ENCODE assay signal across 8 cellular contexts in the genomic region with DNA sequence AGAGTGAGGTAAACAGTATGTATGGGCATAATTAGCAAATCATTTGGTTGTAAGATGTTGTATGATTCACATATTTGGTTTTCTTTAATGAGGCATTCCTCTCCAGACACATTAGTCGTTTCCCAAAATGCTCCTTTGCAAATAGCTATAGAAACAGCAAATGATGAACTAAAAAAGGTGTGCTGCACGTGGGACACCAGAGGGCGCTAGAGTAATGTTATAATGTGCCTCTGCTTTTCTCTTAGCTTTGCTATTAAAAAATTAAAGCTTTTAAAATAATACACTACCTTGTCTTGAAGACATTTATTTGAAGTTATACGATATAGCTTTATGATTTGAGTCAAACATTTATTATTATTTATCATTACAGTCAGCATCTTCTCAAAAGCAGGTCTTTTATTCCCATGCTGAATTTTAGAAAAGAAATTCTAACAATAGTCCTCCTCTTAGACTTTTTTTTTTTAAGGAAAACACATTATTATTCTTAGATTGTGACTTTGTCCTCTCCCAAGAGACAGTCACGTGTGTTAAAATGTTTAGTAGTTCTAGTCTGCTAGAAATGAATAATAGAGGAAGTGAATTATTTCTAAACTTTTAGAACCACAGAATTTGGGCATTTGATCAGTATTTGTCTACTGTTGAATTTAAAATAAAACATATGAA.
DNase-seq lines count a peak whose midpoint lies in the region; ATAC-seq and TF ChIP-seq lines count a peak whose summit lies in the region.
"Had no signal": no experiment of that assay in that cellular context is flagged by ENCODE, and none has a peak within 500 bp of the region (broad histone marks: within the 10 kb centered on the region; RNA-seq: fewer than 3 reads in every experiment).

No MANE protein-coding gene starts in this region.

- H3K27me3 ChIP-seq in RWPE2 (ENCODE audit: insufficient read depth, poor library complexity, severe bottlenecking) (no peaks in the 10 kb centered on the region), right cardiac atrium (ENCODE audit: control insufficient read depth, insufficient read depth) (no peaks in the 10 kb centered on the region)

- WGBS in right cardiac atrium: under 1% methylated on average over 5 of the region's 5 CpGs

- peaks cover 4% of the 10 kb centered on the region for H3K4me1 ChIP-seq in RWPE2 (ENCODE audit: insufficient read depth, poor library complexity, severe bottlenecking)
- peaks cover 2% of the 10 kb centered on the region for H3K4me1 ChIP-seq in right cardiac atrium (ENCODE audit: control insufficient read depth, insufficient read depth, low read length)

- H3K4me3 ChIP-seq in GM12865 (ENCODE audit: low read depth, low read length) (no peak overlapping the region), RWPE2 (ENCODE audit: severe bottlenecking) (no peak overlapping the region), right cardiac atrium (ENCODE audit: low read length) (no peak overlapping the region)

- H3K27ac ChIP-seq in RWPE2 (ENCODE audit: poor library complexity, severe bottlenecking): no peak overlapping the region
- no peak overlapping the region for H3K27ac ChIP-seq in right cardiac atrium (ENCODE audit: low read length)
- H3K27ac ChIP-seq: epithelial cell of prostate had no signal

- intact Hi-C loops in right cardiac atrium (cut with DNase I): loop anchor here (5.0 to 10.0 kb wide), 2 partner anchors 402 to 405 kb away; a partner anchor contains a TSS

- ATAC-seq in RWPE2 (ENCODE audit: low read depth) (no peak), right cardiac atrium (peak; percentile 27 to 64)

- TF ChIP-seq CTCF in GM12865 (IDR thresholded peaks at IDR 0.05; ENCODE audit: insufficient read depth, low read depth, low read length, missing control alignments) (peak; percentile 76), RWPE2 (IDR thresholded peaks at IDR 0.05; ENCODE audit: poor library complexity, severe bottlenecking) (peak; percentile 85)

- H3K9me3 ChIP-seq in RWPE2 (ENCODE audit: severe bottlenecking) (no peaks in the 10 kb centered on the region), right cardiac atrium (ENCODE audit: control insufficient read depth, low read length) (no peaks in the 10 kb centered on the region)

- H3K36me3 ChIP-seq in RWPE2 (ENCODE audit: low read depth): no peaks in the 10 kb centered on the region

- DNase-seq in GM12865 (ENCODE audit: low read depth): peak; percentile 77
- DNase-seq in LHCN-M2 (ENCODE audit: low read depth): peak; percentile 65
- DNase-seq in RWPE2 (ENCODE audit: low spot score): no peak
- peak; percentile 48 for DNase-seq in amniotic stem cell (lab: John Stamatoyannopoulos, UW)
- DNase-seq in right cardiac atrium: peak in 1 of 3 donors; percentile 25
- peak; percentile 31 for DNase-seq in smooth muscle cell of the brain vasculature (ENCODE audit: low read depth, low spot score)
- DNase-seq in DMS114 treated with DMSO at 0.1 percent for 48 hours (lab: John Stamatoyannopoulos, UW; ENCODE audit: unreplicated experiment): no peak

Comparison
In these comparisons a context has a peak if more than half of its experiments do, and no peak if none do; other contexts are left out.
1. DNase-seq: peak in GM12865 (single experiment), LHCN-M2 (single experiment), amniotic stem cell (single experiment) and smooth muscle cell of the brain vasculature (single experiment); none in RWPE2 (single experiment) and DMS114 treated with DMSO at 0.1 percent for 48 hours (single experiment).